11 cellular contexts compared by ENCODE assay signal in genomic region chr6:170296746-170297576, GRCh38. TPM values are rescaled to one million over a fixed set of nuclear protein-coding genes. Genes with fewer than 3 reads are reported as not detected.
DNase-seq lines count a peak whose midpoint lies in the region; ATAC-seq and TF ChIP-seq lines count a peak whose summit lies in the region.
"Had no signal": no experiment of that assay in that cellular context is flagged by ENCODE, and none has a peak within 500 bp of the region (broad histone marks: within the 10 kb centered on the region; RNA-seq: fewer than 3 reads in every experiment).

No MANE protein-coding gene starts in this region.

- H3K9me3 ChIP-seq in SJCRH30 (replicated peaks), result no peaks in the 10 kb centered on the region
- no peaks in the 10 kb centered on the region for H3K9me3 ChIP-seq in testis
- no peaks in the 10 kb centered on the region for H3K9me3 ChIP-seq in BE2C

- TF ChIP-seq CTCF in testis (IDR thresholded peaks at IDR 0.05) (no peak), BE2C (IDR thresholded peaks at IDR 0.05; ENCODE audit: low read depth, low read length) (no peak)

- H3K9me3 Mint-ChIP-seq in activated naive CD8-positive, alpha-beta T cell treated with anti-CD3 and anti-CD28 coated beads, Interleukin-2, amount 50 U/mL, for 24 hours, result peaks cover 6% of the 10 kb centered on the region
- H3K9me3 Mint-ChIP-seq: activated T-helper 17 cell treated with anti-CD3 and anti-CD28 coated beads, Interleukin-2, amount 50 U/mL, for 72 hours had no signal

- 16 to 23% methylated on average over 33 to 67 of the region's 67 CpGs for WGBS in testis, 2 donors

- ATAC-seq in activated naive CD8-positive, alpha-beta T cell treated with anti-CD3 and anti-CD28 coated beads, Interleukin-2, amount 50 U/mL, for 24 hours, result no peak
- ATAC-seq: activated T-helper 17 cell treated with anti-CD3 and anti-CD28 coated beads, Interleukin-2, amount 50 U/mL, for 72 hours had no signal

- H3K27me3 Mint-ChIP-seq in activated naive CD8-positive, alpha-beta T cell treated with anti-CD3 and anti-CD28 coated beads, Interleukin-2, amount 50 U/mL, for 24 hours, result peaks cover 67% of the 10 kb centered on the region

- H3K27ac ChIP-seq in SJCRH30, result no peak overlapping the region
- peak overlapping the region; percentile 77 for H3K27ac ChIP-seq in layer of hippocampus (ENCODE audit: low read depth, low read length)
- H3K27ac ChIP-seq in testis, result no peak overlapping the region

- H3K4me3 Mint-ChIP-seq in activated naive CD8-positive, alpha-beta T cell treated with anti-CD3 and anti-CD28 coated beads, Interleukin-2, amount 50 U/mL, for 24 hours, result no peak overlapping the region

- H3K36me3 Mint-ChIP-seq in activated naive CD8-positive, alpha-beta T cell treated with anti-CD3 and anti-CD28 coated beads, Interleukin-2, amount 50 U/mL, for 24 hours (ENCODE audit: low read depth), result peaks cover 4% of the 10 kb centered on the region

- H3K4me1 ChIP-seq in SJCRH30 (peaks cover 36% of the 10 kb centered on the region), testis (peaks cover 19% of the 10 kb centered on the region), BE2C (0 out of 2 replicates have a peak, but pooled peaks cover 3% of the 10 kb centered on the region)

- no peak overlapping the region for H3K27ac Mint-ChIP-seq in activated naive CD8-positive, alpha-beta T cell treated with anti-CD3 and anti-CD28 coated beads, Interleukin-2, amount 50 U/mL, for 24 hours
- H3K27ac Mint-ChIP-seq: activated T-helper 17 cell treated with anti-CD3 and anti-CD28 coated beads, Interleukin-2, amount 50 U/mL, for 72 hours had no signal

- DNase-seq in activated CD8-positive, alpha-beta memory T cell treated with anti-CD3 and anti-CD28 coated beads, Interleukin-2, amount 50 U/mL, for 48 hours, result peak; percentile 50
- DNase-seq in activated CD8-positive, alpha-beta memory T cell treated with anti-CD3 and anti-CD28 coated beads for 24 hours, result no peak
- DNase-seq in SJCRH30 (peak in 1 of 2 experiments; percentile 53), testis (no peak), amniotic stem cell (lab: John Stamatoyannopoulos, UW) (no peak), BE2C (no peak)
- DNase-seq in activated naive CD8-positive, alpha-beta T cell treated with anti-CD3 and anti-CD28 coated beads, Interleukin-2, amount 50 U/mL, for 24 hours, result no peak
- DNase-seq: NK-92 treated with Interleukin-12 subunit alpha and Interleukin-12 subunit beta, amount 100 ng/mL, for 24 hours; stimulated activated naive CD4-positive, alpha-beta T cell treated with Interleukin-2 at 50 U/mL for 16 hours had no signal

- H3K27me3 ChIP-seq in SJCRH30, result peaks cover 42% of the 10 kb centered on the region; the same call in 1 of the 2 replicates
- H3K27me3 ChIP-seq in layer of hippocampus (ENCODE audit: control insufficient read depth, insufficient read depth, low read length), result peaks cover 9% of the 10 kb centered on the region
- H3K27me3 ChIP-seq in testis, result no peaks in the 10 kb centered on the region
- H3K27me3 ChIP-seq in BE2C, result peaks cover 73% of the 10 kb centered on the region

- H3K4me3 ChIP-seq in SJCRH30 (peak overlapping the region; percentile 44; the same call in 1 of the 2 replicates), testis (peak overlapping the region; percentile 34 to 49), BE2C (ENCODE audit: low read depth, low read length) (no peak overlapping the region)

- H3K4me1 Mint-ChIP-seq in activated naive CD8-positive, alpha-beta T cell treated with anti-CD3 and anti-CD28 coated beads, Interleukin-2, amount 50 U/mL, for 24 hours, result peaks cover 35% of the 10 kb centered on the region

- TF ChIP-seq POLR2A in testis (IDR thresholded peaks at IDR 0.05), result no peak

- intact Hi-C loops in testis (cut with DNase I; ENCODE audit: low total_unique reads), result loop anchor here (10.0 kb wide), 1 partner anchor 462 kb away; no protein-coding TSS in a partner anchor

- no peaks in the 10 kb centered on the region for H3K36me3 ChIP-seq in SJCRH30
- no peaks in the 10 kb centered on the region for H3K36me3 ChIP-seq in testis (ENCODE audit: low read depth, missing control alignments)
- H3K36me3 ChIP-seq in BE2C, result no peaks in the 10 kb centered on the region

RNA-seq across cellular contexts. Expression of gene DLL1, which starts 6.1 kb away (rescaled TPM):
- total RNA-seq in SJCRH30 (2014; rRNA removed; shearing (Covaris generic)), result 12.6 and 13.6 TPM in 2 replicates
- total RNA-seq in testis, result 1 to 10 TPM; 4.6 to 5.5 TPM
- 2.8 TPM for polyA plus RNA-seq in testis (ENCODE audit: insufficient read depth, low read depth, low replicate concordance)
- polyA plus RNA-seq in BE2C (2012; ENCODE audit: insufficient read depth, insufficient read length, low read depth), result 0.37 TPM

RNA-seq across cellular contexts. Expression of gene FAM120B, which starts 9.6 kb away (rescaled TPM):
- total RNA-seq in SJCRH30 (2014; rRNA removed; shearing (Covaris generic)), result 19.6 and 21.4 TPM in 2 replicates
- 10 to 100 TPM; 40.6 to 62.2 TPM for total RNA-seq in testis
- polyA plus RNA-seq in testis (ENCODE audit: insufficient read depth, low read depth, low replicate concordance), result 33.8 TPM
- polyA plus RNA-seq in BE2C (2012; ENCODE audit: insufficient read depth, insufficient read length, low read depth), result 32.9 TPM
